Comparison of ENCODE assay signal across 17 cellular contexts in genomic region chr11:69495441-69496201, GRCh38. TPM values are rescaled to one million over a fixed set of nuclear protein-coding genes. Genes with fewer than 3 reads are reported as not detected.
"Had no signal": no experiment of that assay in that cellular context is flagged by ENCODE, and none has a peak within 500 bp of the region (broad histone marks: within the 10 kb centered on the region; RNA-seq: fewer than 3 reads in every experiment).

No MANE protein-coding gene starts in this region.

- H3K27me3 ChIP-seq: brain microvascular endothelial cell, esophagus muscularis mucosa, left lung, sigmoid colon had no signal

- DNase-seq: activated CD4-positive, alpha-beta T cell treated with anti-CD3 and anti-CD28 coated beads, Interleukin-2, amount 50 U/mL, for 1 hour; amniotic stem cell; brain microvascular endothelial cell; cerebellar nuclear complex; islet precursor cell; sigmoid colon; stimulated activated CD4-positive, alpha-beta T cell treated with anti-CD3 and anti-CD28 coated beads, Interleukin-12 subunit alpha, Interleukin-12 subunit beta, amount 100 ng/mL, for 4 hours; stimulated activated naive CD4-positive, alpha-beta T cell; substantia nigra had no signal

- H3K4me3 Mint-ChIP-seq: activated naive CD4-positive, alpha-beta T cell treated with anti-CD3 and anti-CD28 coated beads, Interleukin-2, amount 50 U/mL, for 24 hours; T-helper 2 cell treated with Interferon-gamma antibody and Interleukin-4, amounts not matched to agents 5 μg/mL and 100 μg/mL, for 36 hours; type B pancreatic cell had no signal

- H3K4me3 ChIP-seq: esophagus muscularis mucosa, left lung, sigmoid colon had no signal

- H3K36me3 Mint-ChIP-seq: activated naive CD4-positive, alpha-beta T cell treated with anti-CD3 and anti-CD28 coated beads, Interleukin-2, amount 50 U/mL, for 24 hours; type B pancreatic cell had no signal

- H3K9me3 Mint-ChIP-seq: activated naive CD4-positive, alpha-beta T cell treated with anti-CD3 and anti-CD28 coated beads, Interleukin-2, amount 50 U/mL, for 24 hours; T-helper 2 cell treated with Interferon-gamma antibody and Interleukin-4, amounts not matched to agents 5 μg/mL and 100 μg/mL, for 36 hours; type B pancreatic cell had no signal

- H3K36me3 ChIP-seq: brain microvascular endothelial cell, esophagus muscularis mucosa, left lung, sigmoid colon had no signal

- FAIRE-seq: endometrium had no signal

- H3K27ac Mint-ChIP-seq: activated naive CD4-positive, alpha-beta T cell treated with anti-CD3 and anti-CD28 coated beads, Interleukin-2, amount 50 U/mL, for 24 hours; T-helper 2 cell treated with Interferon-gamma antibody and Interleukin-4, amounts not matched to agents 5 μg/mL and 100 μg/mL, for 36 hours; type B pancreatic cell had no signal

- H3K9me3 ChIP-seq: esophagus muscularis mucosa, left lung, sigmoid colon had no signal

RNA-seq across cellular contexts. Expression of gene LINC01488, which starts 14.2 kb away (rescaled TPM):
- total RNA-seq: esophagus muscularis mucosa, fibroblast of villous mesenchyme, left lung, myocyte had no signal
- polyA plus RNA-seq: sigmoid colon had no signal
